ENCODE assay signal across 14 cellular contexts in genomic region chr5:122864400-122864799, GRCh38.
"Had no signal": no experiment of that assay in that cellular context is flagged by ENCODE, and none has a peak within 500 bp of the region (broad histone marks: within the 10 kb centered on the region; RNA-seq: fewer than 3 reads in every experiment).

No MANE protein-coding gene starts in this region.

- H3K4me1 ChIP-seq: left lung, thyroid gland had no signal

- DNase-seq: activated naive CD4-positive, alpha-beta T cell; glutamatergic neuron; hypothalamus; kidney; left lung; mammary epithelial cell; retina; stimulated activated CD4-positive, alpha-beta T cell treated with anti-CD3 and anti-CD28 coated beads, Interleukin-12 subunit alpha, Interleukin-12 subunit beta, amount 100 ng/mL, for 4 hours; SW 1271; thyroid gland had no signal

- H3K4me3 ChIP-seq: cardiac muscle cell, left lung, thyroid gland had no signal

- ATAC-seq: left lung had no signal

- H3K9me3 ChIP-seq: left lung, neutrophil, thyroid gland had no signal

- H3K9me3 Mint-ChIP-seq: activated T-helper 1 cell treated with anti-CD3 and anti-CD28 coated beads, Interleukin-12 subunit alpha, Interleukin-12 subunit beta, Interleukin-2, Interleukin-4 antibody, amounts not matched to agents 30 ng/mL and 10 ng/mL and 1 ng/mL, durations not matched to agents 14 hours and 24 hours and 36 hours; T-helper 2 cell treated with Interferon-gamma antibody and Interleukin-4, amounts not matched to agents 5 μg/mL and 100 μg/mL, for 36 hours had no signal

- H3K27ac Mint-ChIP-seq: activated T-helper 1 cell treated with anti-CD3 and anti-CD28 coated beads, Interleukin-12 subunit alpha, Interleukin-12 subunit beta, Interleukin-2, Interleukin-4 antibody, amounts not matched to agents 30 ng/mL and 10 ng/mL and 1 ng/mL, durations not matched to agents 14 hours and 24 hours and 36 hours; T-helper 2 cell treated with Interferon-gamma antibody and Interleukin-4, amounts not matched to agents 5 μg/mL and 100 μg/mL, for 36 hours had no signal

- H3K36me3 ChIP-seq: cardiac muscle cell, neutrophil, thyroid gland had no signal

- H3K27ac ChIP-seq: cardiac muscle cell, left lung, neutrophil, thyroid gland had no signal

- H3K4me3 Mint-ChIP-seq: activated T-helper 1 cell treated with anti-CD3 and anti-CD28 coated beads, Interleukin-12 subunit alpha, Interleukin-12 subunit beta, Interleukin-2, Interleukin-4 antibody, amounts not matched to agents 30 ng/mL and 10 ng/mL and 1 ng/mL, durations not matched to agents 14 hours and 24 hours and 36 hours; T-helper 2 cell treated with Interferon-gamma antibody and Interleukin-4, amounts not matched to agents 5 μg/mL and 100 μg/mL, for 36 hours had no signal

- H3K27me3 ChIP-seq: cardiac muscle cell, left lung, neutrophil, thyroid gland had no signal
